Comparison of ENCODE assay signal across 8 cellular contexts in the genomic region with DNA sequence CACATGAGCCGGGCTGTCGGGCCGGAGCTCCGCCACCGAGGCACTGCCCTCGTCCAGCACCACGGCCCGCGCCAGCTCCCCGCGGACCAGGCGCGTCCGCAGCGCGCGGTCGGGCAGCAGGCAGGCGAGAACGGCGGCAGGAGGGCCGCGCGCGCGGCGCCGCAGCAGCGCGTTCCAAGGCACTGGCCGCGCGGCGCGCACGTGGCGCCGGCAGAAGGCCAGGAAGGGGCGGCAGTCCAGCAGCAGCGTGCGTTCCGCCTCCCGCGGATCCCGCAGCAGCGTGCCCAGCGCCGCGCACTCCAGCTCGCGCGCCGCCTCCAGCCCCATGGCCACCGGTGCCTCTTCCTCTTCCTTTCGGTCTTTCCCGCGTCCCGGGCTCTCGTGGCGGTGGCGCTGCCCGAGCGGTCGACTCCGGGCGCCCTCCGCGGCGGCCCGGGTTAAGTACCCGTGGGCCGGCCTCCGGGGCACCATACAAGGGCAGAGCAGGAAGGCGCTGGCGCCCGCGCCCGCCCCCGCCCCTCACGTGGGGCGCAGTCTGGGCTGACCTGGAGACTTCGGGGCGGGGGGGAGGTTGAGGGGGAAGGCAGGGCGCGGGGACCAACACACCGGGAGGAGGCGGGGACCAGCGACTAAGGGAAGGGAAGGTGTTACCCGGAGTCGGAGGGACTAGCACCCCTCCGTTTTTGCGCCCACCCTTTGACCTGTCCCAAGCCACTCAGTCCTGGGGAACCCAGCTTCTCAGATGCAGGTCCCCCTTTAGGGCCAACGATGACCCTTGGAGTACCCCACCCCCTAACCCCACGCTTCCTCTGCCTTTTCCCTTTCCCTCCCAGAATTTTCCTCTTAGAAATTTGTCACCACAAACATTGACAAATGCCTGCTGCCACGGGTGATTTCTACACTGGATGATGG. TPM values are rescaled to one million over a fixed set of nuclear protein-coding genes. Genes with fewer than 3 reads are reported as not detected.
DNase-seq lines count a peak whose midpoint lies in the region; ATAC-seq, FAIRE-seq and TF ChIP-seq lines count a peak whose summit lies in the region.

A gene with protein sequence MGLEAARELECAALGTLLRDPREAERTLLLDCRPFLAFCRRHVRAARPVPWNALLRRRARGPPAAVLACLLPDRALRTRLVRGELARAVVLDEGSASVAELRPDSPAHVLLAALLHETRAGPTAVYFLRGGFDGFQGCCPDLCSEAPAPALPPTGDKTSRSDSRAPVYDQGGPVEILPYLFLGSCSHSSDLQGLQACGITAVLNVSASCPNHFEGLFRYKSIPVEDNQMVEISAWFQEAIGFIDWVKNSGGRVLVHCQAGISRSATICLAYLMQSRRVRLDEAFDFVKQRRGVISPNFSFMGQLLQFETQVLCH (minus strand): TSS at position 413 of the 912 bp plus-strand sequence. CDS start 86 bp downstream, at position 327.

- H3K79me2 ChIP-seq in astrocyte (ENCODE audit: insufficient read depth, low read length): no peaks in the 10 kb centered on the region

- H3K4me2 ChIP-seq in astrocyte (ENCODE audit: low read length): peak within 1 kb of the TSS; percentile 88

- H3K27me3 ChIP-seq in astrocyte (ENCODE audit: insufficient read depth, low read length) (no peaks in the 10 kb centered on the region), iPS DF 6.9 (ENCODE audit: control insufficient read depth, insufficient read depth, low read length) (no peaks in the 10 kb centered on the region; the same call in 1 of the 2 replicates)

- H3K9me3 ChIP-seq in astrocyte (ENCODE audit: insufficient read depth, low read depth, low read length): no peaks in the 10 kb centered on the region
- H3K9me3 ChIP-seq in iPS DF 6.9 (ENCODE audit: control insufficient read depth, insufficient read depth, low read length): no peaks in the 10 kb centered on the region

- H3K4me3 Mint-ChIP-seq in T-helper 2 cell treated with Interferon-gamma antibody and Interleukin-4, amounts not matched to agents 5 μg/mL and 100 μg/mL, for 36 hours: peak within 1 kb of the TSS; percentile 93
- H3K4me3 Mint-ChIP-seq in astrocyte (ENCODE audit: unreplicated experiment): peak within 1 kb of the TSS; percentile 75

- H3K9me3 Mint-ChIP-seq in T-helper 2 cell treated with Interferon-gamma antibody and Interleukin-4, amounts not matched to agents 5 μg/mL and 100 μg/mL, for 36 hours: no peaks in the 10 kb centered on the region
- no peaks in the 10 kb centered on the region for H3K9me3 Mint-ChIP-seq in astrocyte (ENCODE audit: unreplicated experiment)

- H3K27me3 Mint-ChIP-seq in T-helper 2 cell treated with Interferon-gamma antibody and Interleukin-4, amounts not matched to agents 5 μg/mL and 100 μg/mL, for 36 hours (ENCODE audit: low read depth): no peaks in the 10 kb centered on the region
- H3K27me3 Mint-ChIP-seq in astrocyte (ENCODE audit: low read depth, unreplicated experiment): peaks cover 36% of the 10 kb centered on the region

- H3K4me1 Mint-ChIP-seq in T-helper 2 cell treated with Interferon-gamma antibody and Interleukin-4, amounts not matched to agents 5 μg/mL and 100 μg/mL, for 36 hours (ENCODE audit: low read depth): peaks cover 57% of the 10 kb centered on the region
- H3K4me1 Mint-ChIP-seq in astrocyte (ENCODE audit: low read depth, unreplicated experiment): peaks cover 4% of the 10 kb centered on the region

- DNase-seq in ELR (ENCODE audit: low read depth): peak; percentile 47
- peak; percentile 60 for DNase-seq in KG1 (lab: John Stamatoyannopoulos, UW)
- peak; percentile 96 for DNase-seq in T-helper 2 cell treated with Interferon-gamma antibody and Interleukin-4, amounts not matched to agents 5 μg/mL and 100 μg/mL, for 36 hours (ENCODE audit: low spot score)
- peak; percentile 59 for DNase-seq in astrocyte (ENCODE audit: low read depth)
- no peak for DNase-seq in iPS DF 6.9 (ENCODE audit: low read depth, low spot score)
- no peak for DNase-seq in skeletal muscle cell (ENCODE audit: low read depth)
- no peak for DNase-seq in NCI-H128 (lab: John Stamatoyannopoulos, UW; ENCODE audit: unreplicated experiment)

- no peak for TF ChIP-seq CTCF in astrocyte (IDR thresholded peaks at IDR 0.05; ENCODE audit: insufficient read depth, low read depth, low read length)

- H2AFZ ChIP-seq in astrocyte (ENCODE audit: low read depth, low read length): peak within 1 kb of the TSS; percentile 87

- H3K4me3 ChIP-seq in astrocyte (ENCODE audit: insufficient read depth, low read depth, low read length): peak within 1 kb of the TSS; percentile 55
- H3K4me3 ChIP-seq in iPS DF 6.9 (ENCODE audit: low read length): peak within 1 kb of the TSS; percentile 55; the same call in 1 of the 2 replicates
- H3K4me3 ChIP-seq in skeletal muscle cell (ENCODE audit: low read depth, low read length): peak within 1 kb of the TSS; percentile 55

- H3K36me3 Mint-ChIP-seq in T-helper 2 cell treated with Interferon-gamma antibody and Interleukin-4, amounts not matched to agents 5 μg/mL and 100 μg/mL, for 36 hours (ENCODE audit: low read depth): peaks cover 21% of the 10 kb centered on the region
- no peaks in the 10 kb centered on the region for H3K36me3 Mint-ChIP-seq in astrocyte (ENCODE audit: low read depth, unreplicated experiment)

- peak; percentile 43 for ATAC-seq in GM21717 (IDR thresholded peaks at IDR 0.05; ENCODE audit: unreplicated experiment)

- peak within 1 kb of the TSS; percentile 95 for H3K27ac Mint-ChIP-seq in T-helper 2 cell treated with Interferon-gamma antibody and Interleukin-4, amounts not matched to agents 5 μg/mL and 100 μg/mL, for 36 hours
- H3K27ac Mint-ChIP-seq in astrocyte (ENCODE audit: unreplicated experiment): no peak within 1 kb of the TSS

- H4K20me1 ChIP-seq in astrocyte (ENCODE audit: insufficient read depth, low read length): peaks cover 13% of the 10 kb centered on the region

- no CpG with 5 or more reads among the region's 95 CpGs for WGBS in iPS DF 6.9 (ENCODE audit: insufficient coverage, insufficient read length)

- no peak for FAIRE-seq in astrocyte (lab: Jason Lieb, UNC)

- peak within 1 kb of the TSS; percentile 62 for H3K9ac ChIP-seq in astrocyte (ENCODE audit: low read length)

- H3K36me3 ChIP-seq in astrocyte (ENCODE audit: insufficient read depth, low read length): no peaks in the 10 kb centered on the region
- H3K36me3 ChIP-seq in iPS DF 6.9 (ENCODE audit: control insufficient read depth, insufficient read depth, low read length): peaks cover 3% of the 10 kb centered on the region; the same call in 1 of the 2 replicates

- peaks cover 43% of the 10 kb centered on the region for H3K4me1 ChIP-seq in astrocyte (ENCODE audit: insufficient read depth, low read length)
- peaks cover 11% of the 10 kb centered on the region for H3K4me1 ChIP-seq in iPS DF 6.9 (ENCODE audit: control insufficient read depth, insufficient read depth, low read length)

- peak within 1 kb of the TSS; percentile 41 for H3K27ac ChIP-seq in astrocyte (ENCODE audit: low read depth, low read length)
- H3K27ac ChIP-seq in iPS DF 6.9 (ENCODE audit: low read length): no peak within 1 kb of the TSS

RNA-seq across cellular contexts. Expression of the gene that starts here (rescaled TPM):
- 0.84 and 0.95 TPM in 2 replicates for total RNA-seq in astrocyte

Comparison
In these comparisons a context has a peak if more than half of its experiments do, and no peak if none do; other contexts are left out.
1. Peak in DNase-seq, H3K4me3 ChIP-seq, H3K27ac ChIP-seq, H3K9ac ChIP-seq and H3K4me2 ChIP-seq in astrocyte; RNA of the gene not detected or under 1 TPM.
2. DNase-seq: peak in ELR (single experiment), KG1 (single experiment) and T-helper 2 cell treated with Interferon-gamma antibody and Interleukin-4, amounts not matched to agents 5 μg/mL and 100 μg/mL, for 36 hours (single experiment); none in iPS DF 6.9 (single experiment), skeletal muscle cell (single experiment) and NCI-H128 (single experiment).
3. Peak in every context shown above with its lines, with median percentiles within 50 percentile points of each other: H3K4me3 ChIP-seq.